In the genomic region with DNA sequence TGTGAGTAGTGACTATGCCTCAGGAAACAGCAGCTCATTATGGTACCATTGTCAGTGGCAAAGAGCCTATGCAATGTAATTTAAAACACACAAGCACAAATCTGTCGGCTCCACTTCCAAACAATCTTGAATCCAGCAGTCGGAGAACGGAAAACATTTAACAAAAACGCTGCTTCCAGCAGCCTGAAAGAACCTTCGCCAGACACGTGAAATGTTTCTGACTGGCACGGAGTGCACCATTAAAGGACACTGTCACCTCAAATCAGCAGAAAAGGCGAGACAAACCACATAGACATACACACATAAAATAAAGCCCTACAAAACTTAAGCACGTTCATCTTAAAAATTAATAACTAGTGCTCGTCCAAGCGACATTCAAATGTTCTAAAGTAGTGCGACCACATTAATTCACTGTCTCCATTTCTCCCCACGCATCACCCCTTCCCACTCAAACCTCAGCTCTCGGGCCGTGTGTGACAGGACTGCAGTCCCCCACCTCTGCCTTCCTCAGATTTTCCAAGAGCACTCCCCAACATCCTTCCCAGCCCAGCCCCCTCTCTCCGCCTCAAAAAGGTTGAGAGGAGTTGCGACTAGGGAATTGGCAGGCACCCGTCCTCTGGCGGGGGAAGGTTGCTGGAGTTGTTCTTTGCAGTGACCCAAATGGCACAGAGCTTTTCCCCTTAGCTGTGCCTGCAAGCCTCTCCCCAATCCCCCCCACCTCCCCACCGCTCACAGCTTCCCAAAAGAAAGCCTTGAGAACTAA, we compare ENCODE assay signal across 8 cellular contexts. TPM values are rescaled to one million over a fixed set of nuclear protein-coding genes. Genes with fewer than 3 reads are reported as not detected.
DNase-seq lines count a peak whose midpoint lies in the region; ATAC-seq and TF ChIP-seq lines count a peak whose summit lies in the region.

No MANE protein-coding gene starts in this region.

- peaks cover 0 to 57% (median 24%) of the 10 kb centered on the region in 4 donors for H3K4me1 ChIP-seq in tibial nerve

- POLR2A ChIA-PET in AG04449 (lab: Yijun Ruan, JAX) = interaction anchor here (1.0 to 3.0 kb wide), 5 partner anchors 19 to 215 kb away, joined by 3 to 25 read pairs (median 6); a partner anchor contains a TSS

- CTCF ChIA-PET in AG04449 (lab: Yijun Ruan, JAX) = interaction anchor here (0.9 to 2.0 kb wide), 3 partner anchors 13 to 145 kb away, joined by 3 to 5 read pairs (median 4); no protein-coding TSS in a partner anchor

- TF ChIP-seq EP300 in tibial nerve (IDR thresholded peaks at IDR 0.05) = no peak

- ATAC-seq in GM21723 (IDR thresholded peaks at IDR 0.05; ENCODE audit: unreplicated experiment) = peak; percentile 0
- no peak for ATAC-seq in GM21576 (IDR thresholded peaks at IDR 0.05; ENCODE audit: unreplicated experiment)

- no peak for TF ChIP-seq POLR2A in tibial nerve (IDR thresholded peaks at IDR 0.05)

- no peaks in the 10 kb centered on the region for H3K27me3 ChIP-seq in tibial nerve

- H3K27ac ChIP-seq in VCaP = peak overlapping the region; percentile 90
- H3K27ac ChIP-seq in tibial nerve = peak overlapping the region; percentile 91 to 97 (median 92)

- 0 to 1% methylated on average over 20 of the region's 20 CpGs for WGBS in tibial nerve, 2 donors

- peak overlapping the region; percentile 88 for H3K4me3 ChIP-seq in AG04449 (ENCODE audit: low read depth, low read length)
- peak overlapping the region; percentile 85 for H3K4me3 ChIP-seq in epithelial cell of esophagus (ENCODE audit: low read length)
- peak overlapping the region; percentile 51 to 84 (median 76) for H3K4me3 ChIP-seq in tibial nerve

- H3K9me3 ChIP-seq in tibial nerve = no peaks in the 10 kb centered on the region

- peaks cover 0 to 9% (median 3%) of the 10 kb centered on the region in 3 donors for H3K36me3 ChIP-seq in tibial nerve

- no peak for DNase-seq in AG04449 (ENCODE audit: low read depth, low spot score)
- no peak for DNase-seq in epithelial cell of esophagus (ENCODE audit: low read depth)
- peak; percentile 24 for DNase-seq in mucosa of gallbladder (ENCODE audit: low spot score)
- peak in 1 of 2 donors; percentile 22 for DNase-seq in tibial nerve (ENCODE audit: low spot score in 2 of 2)
- DNase-seq in kidney glomerular epithelial cell (lab: John Stamatoyannopoulos, UW) = no peak

- TF ChIP-seq CTCF in AG04449 (IDR thresholded peaks at IDR 0.05; ENCODE audit: insufficient read depth, low read length, missing control alignments) (no peak), VCaP (conservative IDR thresholded peaks at IDR 0.05) (no peak), epithelial cell of esophagus (IDR thresholded peaks at IDR 0.05; ENCODE audit: insufficient read depth, low read depth, low read length, missing control alignments) (no peak), tibial nerve (IDR thresholded peaks at IDR 0.05) (no peak)

RNA-seq across cellular contexts. Expression of a gene that starts 0.6 kb away (rescaled TPM):
- total RNA-seq in mucosa of gallbladder (13.6 TPM), tibial nerve (10 to 100 TPM; 19.8 to 50.4 (median 31.2) TPM)
